ENCODE assay signal across 8 cellular contexts in genomic region chr17:63601439-63602371, GRCh38. TPM values are rescaled to one million over a fixed set of nuclear protein-coding genes. Genes with fewer than 3 reads are reported as not detected.
A peak's percentile ranks its signal among the peaks of the same experiment; 100 is the strongest.
DNase-seq lines count a peak whose midpoint lies in the region; ATAC-seq and TF ChIP-seq lines count a peak whose summit lies in the region.

No MANE protein-coding gene starts in this region.

- H3K4me3 ChIP-seq in OCI-LY3 (ENCODE audit: low read length) (peak overlapping the region; percentile 91), epithelial cell of proximal tubule (ENCODE audit: low read depth, low read length) (peak overlapping the region; percentile 73), neural progenitor cell (peak overlapping the region; percentile 77)

- no peak for DNase-seq in epithelial cell of proximal tubule (ENCODE audit: low read depth)
- peak; percentile 27 for DNase-seq in neural progenitor cell (ENCODE audit: low spot score)
- no peak for DNase-seq in GF-D8 (lab: John Stamatoyannopoulos, UW)
- no peak for DNase-seq in central memory CD4-positive, alpha-beta T cell

- peaks cover 4% of the 10 kb centered on the region for H3K27me3 Mint-ChIP-seq in neural progenitor cell (ENCODE audit: insufficient read depth, low read depth)

- H3K4me1 ChIP-seq in ES-I3 (ENCODE audit: insufficient read depth, low read length) (peaks cover 4% of the 10 kb centered on the region), OCI-LY3 (ENCODE audit: low read length) (peaks cover 13% of the 10 kb centered on the region), neural progenitor cell (peaks cover 11% of the 10 kb centered on the region)

- peak overlapping the region; percentile 30 for H3K27ac Mint-ChIP-seq in neural progenitor cell

- H3K27me3 ChIP-seq in OCI-LY3 (ENCODE audit: low read depth, low read length) (no peaks in the 10 kb centered on the region), neural progenitor cell (no peaks in the 10 kb centered on the region)

- H3K36me3 ChIP-seq in ES-I3 (ENCODE audit: insufficient read depth, low read length) (peaks cover 17% of the 10 kb centered on the region), OCI-LY3 (replicated peaks; ENCODE audit: low read depth, low read length) (peaks cover 3% of the 10 kb centered on the region), neural progenitor cell (no peaks in the 10 kb centered on the region)

- H3K9me3 ChIP-seq in ES-I3 (ENCODE audit: control insufficient read depth, insufficient read depth, low read length) = no peaks in the 10 kb centered on the region
- no peaks in the 10 kb centered on the region for H3K9me3 ChIP-seq in OCI-LY3 (ENCODE audit: insufficient read depth, low read length)
- no peaks in the 10 kb centered on the region for H3K9me3 ChIP-seq in neural progenitor cell (ENCODE audit: low read depth)

- peak overlapping the region; percentile 72 for H3K9ac ChIP-seq in ES-I3 (ENCODE audit: low read depth, low read length)
- H3K9ac ChIP-seq in OCI-LY3 (ENCODE audit: low read length) = peak overlapping the region; percentile 81
- peak overlapping the region; percentile 81 for H3K9ac ChIP-seq in neural progenitor cell

- peaks cover 12% of the 10 kb centered on the region for H3K4me1 Mint-ChIP-seq in neural progenitor cell

- peaks cover 5% of the 10 kb centered on the region for H3F3A ChIP-seq in neural progenitor cell (ENCODE audit: low read depth)

- H3K9me3 Mint-ChIP-seq in neural progenitor cell = no peaks in the 10 kb centered on the region

- TF ChIP-seq CTCF in OCI-LY3 (IDR thresholded peaks at IDR 0.05; ENCODE audit: low read depth, low read length) = no peak
- no peak for TF ChIP-seq CTCF in epithelial cell of proximal tubule (conservative IDR thresholded peaks at IDR 0.05; ENCODE audit: low read depth, low read length)
- TF ChIP-seq CTCF in neural progenitor cell (IDR thresholded peaks at IDR 0.05) = no peak

- H3K27ac ChIP-seq in OCI-LY3 (ENCODE audit: low read length) (no peak overlapping the region), neural progenitor cell (no peak overlapping the region)

- H3K79me2 ChIP-seq in OCI-LY3 (ENCODE audit: low read length) (peaks cover 15% of the 10 kb centered on the region), neural progenitor cell (ENCODE audit: low read depth) (peaks cover 11% of the 10 kb centered on the region)

- H3K4me3 Mint-ChIP-seq in neural progenitor cell = peak overlapping the region; percentile 93

- H2AFZ ChIP-seq in OCI-LY3 (ENCODE audit: low read depth, low read length) (0 out of 2 replicates have a peak overlapping the region, but pooled peaks have one; percentile 99), neural progenitor cell (replicated peaks) (peak overlapping the region; percentile 100)

- H4K20me1 ChIP-seq in OCI-LY3 (ENCODE audit: insufficient read depth, low read length) = no peaks in the 10 kb centered on the region
- H4K20me1 ChIP-seq in neural progenitor cell (ENCODE audit: low read depth) = no peaks in the 10 kb centered on the region

- peak overlapping the region; percentile 92 for H3K4me2 ChIP-seq in OCI-LY3 (ENCODE audit: low read length)
- H3K4me2 ChIP-seq in neural progenitor cell = peak overlapping the region; percentile 90

- H3K36me3 Mint-ChIP-seq in neural progenitor cell = peaks cover 8% of the 10 kb centered on the region

- ATAC-seq in HG03565 (IDR thresholded peaks at IDR 0.05; ENCODE audit: unreplicated experiment) = no peak
- no peak for ATAC-seq in GM21717 (IDR thresholded peaks at IDR 0.05; ENCODE audit: unreplicated experiment)

RNA-seq across cellular contexts. Expression of gene TACO1, which starts 1.0 kb away (rescaled TPM):
- 22.8 and 32.8 TPM in 2 replicates for total RNA-seq in epithelial cell of proximal tubule
- 15.4 and 18.3 TPM in 2 replicates for total RNA-seq in neural progenitor cell (ENCODE audit: low replicate concordance)

RNA-seq across cellular contexts. Expression of gene MAP3K3, which starts 20.5 kb away (rescaled TPM):
- total RNA-seq in epithelial cell of proximal tubule = 12.8 and 17.4 TPM in 2 replicates
- 21.6 and 28.8 TPM in 2 replicates for total RNA-seq in neural progenitor cell (ENCODE audit: low replicate concordance)

RNA-seq across cellular contexts. Expression of gene DCAF7, which starts 51.4 kb away (rescaled TPM):
- total RNA-seq in epithelial cell of proximal tubule (36.1 and 45.8 TPM in 2 replicates), neural progenitor cell (ENCODE audit: low replicate concordance) (56.5 and 70.6 TPM in 2 replicates)
